29 cellular contexts compared by ENCODE assay signal in the genomic region with DNA sequence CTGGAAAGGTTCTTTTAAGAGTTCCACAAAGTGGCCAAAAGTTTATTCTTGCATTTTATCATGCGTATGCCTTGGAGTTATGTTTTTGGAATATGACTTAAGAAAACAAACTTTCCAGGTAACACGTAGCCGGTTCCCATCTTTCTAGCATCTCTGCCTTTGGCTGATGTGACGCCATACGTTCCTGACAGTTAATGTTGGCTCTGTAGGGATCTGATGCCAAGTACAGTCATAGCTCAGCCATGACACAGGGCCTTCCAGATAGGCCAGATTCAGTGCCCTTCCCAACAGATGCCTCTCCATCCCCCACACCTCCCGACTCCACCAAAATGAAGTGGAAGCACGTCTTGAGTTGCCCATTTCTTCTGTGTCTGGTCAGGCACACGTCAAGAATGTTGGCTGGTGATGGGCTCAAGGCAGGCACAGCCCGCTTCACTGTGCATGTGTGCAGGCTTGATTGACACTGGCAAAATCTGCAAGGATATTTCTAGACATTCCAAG.
"Had no signal": no experiment of that assay in that cellular context is flagged by ENCODE, and none has a peak within 500 bp of the region (broad histone marks: within the 10 kb centered on the region; RNA-seq: fewer than 3 reads in every experiment).

No MANE protein-coding gene starts in this region.

- ATAC-seq: gastrocnemius medialis; naive thymus-derived CD4-positive, alpha-beta T cell; T-helper 17 cell had no signal

- H3K9me3 ChIP-seq: esophagus squamous epithelium, gastrocnemius medialis, left ventricle myocardium inferior, right atrium auricular region, spleen, tibial nerve had no signal

- H3K4me3 ChIP-seq: esophagus squamous epithelium, gastrocnemius medialis, left ventricle myocardium inferior, right atrium auricular region, spleen, tibial nerve had no signal

- H3K36me3 ChIP-seq: brain microvascular endothelial cell, esophagus squamous epithelium, gastrocnemius medialis, left ventricle myocardium inferior, right atrium auricular region, spleen, tibial nerve had no signal

- DNase-seq: activated CD4-positive, alpha-beta memory T cell treated with anti-CD3 and anti-CD28 coated beads for 36 hours; activated CD4-positive, alpha-beta T cell treated with anti-CD3 and anti-CD28 coated beads, Interleukin-2, amount 10 ng/mL, durations not matched to agents 24 days and 14 days; activated CD4-positive, CD25-positive, alpha-beta regulatory T cell treated with anti-CD3 and anti-CD28 coated beads, Interleukin-2, amount 50 U/mL, for 72 hours; activated CD8-positive, alpha-beta memory T cell treated with anti-CD3 and anti-CD28 coated beads, Interleukin-2, amount 50 U/mL, for 4 hours; activated gamma-delta T cell; activated naive CD4-positive, alpha-beta T cell treated with anti-CD3 and anti-CD28 coated beads, Interleukin-2, amount 10 ng/mL, durations not matched to agents 7 days and 5 days; activated naive CD8-positive, alpha-beta T cell treated with anti-CD3 and anti-CD28 coated beads, Interleukin-2, amount 10 ng/mL, durations not matched to agents 7 days and 5 days; activated T-cell treated with anti-CD3 and anti-CD28 coated beads, Interleukin-2, amount 50 U/mL, for 1 hour; amniotic stem cell; brain microvascular endothelial cell; central memory CD4-positive, alpha-beta T cell; dermis blood vessel endothelial cell; effector CD4-positive, alpha-beta T cell; esophagus squamous epithelium; gastrocnemius medialis; glutamatergic neuron; left ventricle myocardium inferior; naive thymus-derived CD4-positive, alpha-beta T cell; nucleus accumbens; spleen; stimulated activated naive CD4-positive, alpha-beta T cell; T-helper 17 cell; T1000 had no signal

- FAIRE-seq: astrocyte, colon, islet of Langerhans had no signal

- H3K27me3 ChIP-seq: esophagus squamous epithelium, gastrocnemius medialis, right atrium auricular region, spleen, tibial nerve had no signal

- H3K27ac ChIP-seq: brain microvascular endothelial cell, epithelial cell of prostate, esophagus squamous epithelium, gastrocnemius medialis, left ventricle myocardium inferior, right atrium auricular region, spleen, tibial nerve had no signal
